25 cellular contexts compared by ENCODE assay signal in the genomic region with DNA sequence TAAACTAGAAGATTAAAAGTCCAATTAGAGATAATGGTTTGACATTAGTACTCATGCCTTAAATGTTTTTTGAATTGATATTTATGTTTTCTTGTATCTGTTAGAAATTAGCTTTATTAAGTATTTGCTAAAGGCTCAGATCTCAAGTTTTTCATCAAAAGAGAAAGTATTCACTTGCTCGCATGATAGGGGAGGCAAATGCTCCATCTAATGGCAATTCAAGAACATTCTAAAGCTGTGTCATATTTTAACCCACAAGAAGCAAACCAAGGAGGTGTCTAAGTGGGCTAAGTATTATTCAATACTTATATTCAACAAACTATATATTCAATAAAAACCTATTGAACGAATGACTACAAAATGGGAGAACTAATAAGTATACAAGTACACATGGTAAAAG.
DNase-seq lines count a peak whose midpoint lies in the region; ATAC-seq and TF ChIP-seq lines count a peak whose summit lies in the region.
"Had no signal": no experiment of that assay in that cellular context is flagged by ENCODE, and none has a peak within 500 bp of the region (broad histone marks: within the 10 kb centered on the region; RNA-seq: fewer than 3 reads in every experiment).

No MANE protein-coding gene starts in this region.

- peak in 2 of 3 experiments; percentile 8 to 27 for TF ChIP-seq CTCF in ascending aorta (IDR thresholded peaks at IDR 0.05)
- TF ChIP-seq CTCF in nephron (IDR thresholded peaks at IDR 0.05; ENCODE audit: unreplicated experiment in 3 of 3), result peak; percentile 7 to 21 (median 12)
- no peak for TF ChIP-seq CTCF in Peyer's patch (IDR thresholded peaks at IDR 0.05)

- H3K4me3 Mint-ChIP-seq in nephron, result no peak overlapping the region
- H3K4me3 Mint-ChIP-seq: CD14-positive monocyte; CD4-positive, alpha-beta memory T cell; CD4-positive, CD25-positive, alpha-beta regulatory T cell; CD8-positive, alpha-beta memory T cell had no signal

- H3K4me1 ChIP-seq in ascending aorta, result peaks cover 0 to 5% of the 10 kb centered on the region in 2 donors
- no peaks in the 10 kb centered on the region for H3K4me1 ChIP-seq in Peyer's patch
- H3K4me1 ChIP-seq: A549, BE2C, BLaER1 had no signal

- in situ Hi-C loops in ACHN (cut with HindIII; ENCODE audit: low pct_ligation_motif_present, low pct_unique_long_range_greater_than_20kb, low sequenced_read_pairs), result no loop called here

- H3K27me3 ChIP-seq in ascending aorta (no peaks in the 10 kb centered on the region), Peyer's patch (no peaks in the 10 kb centered on the region)
- H3K27me3 ChIP-seq: BE2C, BLaER1 had no signal

- H3K27me3 Mint-ChIP-seq in nephron (ENCODE audit: low read depth), result no peaks in the 10 kb centered on the region
- H3K27me3 Mint-ChIP-seq: CD4-positive, alpha-beta memory T cell; CD4-positive, CD25-positive, alpha-beta regulatory T cell had no signal

- no peak overlapping the region for H3K4me3 ChIP-seq in ascending aorta
- H3K4me3 ChIP-seq in Peyer's patch, result no peak overlapping the region
- H3K4me3 ChIP-seq: A549, BLaER1, GM12878 had no signal

- H3K36me3 Mint-ChIP-seq in nephron (ENCODE audit: low read depth), result no peaks in the 10 kb centered on the region
- H3K36me3 Mint-ChIP-seq: CD14-positive monocyte; CD4-positive, alpha-beta memory T cell; CD4-positive, CD25-positive, alpha-beta regulatory T cell had no signal

- DNase-seq in ACHN, result peak; percentile 17
- DNase-seq in ascending aorta (ENCODE audit: low spot score in 2 of 2), result no peak
- peak; percentile 14 for DNase-seq in renal cortical epithelial cell (ENCODE audit: low read depth)
- no peak for DNase-seq in Peyer's patch
- DNase-seq in activated CD4-positive, alpha-beta T cell treated with anti-CD3 and anti-CD28 coated beads, Interleukin-2, amount 50 U/mL, for 48 hours, result no peak
- DNase-seq: BE2C; C1 segment of cervical spinal cord; CD4-positive, alpha-beta memory T cell; CD4-positive, CD25-positive, alpha-beta regulatory T cell; CD8-positive, alpha-beta memory T cell; COR-L47; DMS 273 treated with DMSO at 0.1 percent for 48 hours; DMS153; DMS53; DMS79; DND-41; EL; GDM1 had no signal

- peaks cover 8% of the 10 kb centered on the region for H3K9me3 Mint-ChIP-seq in nephron

- no peak for TF ChIP-seq POLR2A in Peyer's patch (IDR thresholded peaks at IDR 0.05)

- H3K9me3 ChIP-seq in ascending aorta (peaks cover 0 to 6% of the 10 kb centered on the region in 2 donors), Peyer's patch (no peaks in the 10 kb centered on the region)
- H3K9me3 ChIP-seq: A549, BE2C, BLaER1 had no signal

- H3K27ac Mint-ChIP-seq in nephron, result peak overlapping the region in 1 of 3 experiments; percentile 82
- H3K27ac Mint-ChIP-seq: CD14-positive monocyte; CD4-positive, alpha-beta memory T cell; CD8-positive, alpha-beta memory T cell had no signal

- ATAC-seq in GM19035 (IDR thresholded peaks at IDR 0.05; ENCODE audit: unreplicated experiment), result no peak
- ATAC-seq: A549, GM12878 had no signal

- H3K36me3 ChIP-seq in ascending aorta (no peaks in the 10 kb centered on the region), Peyer's patch (no peaks in the 10 kb centered on the region)
- H3K36me3 ChIP-seq: BE2C, BLaER1 had no signal

- intact Hi-C loops in ascending aorta (cut with DNase I), result loop anchor here (5.0 kb wide), 1 partner anchor 159 kb away; no protein-coding TSS in a partner anchor

- no peak overlapping the region for H3K27ac ChIP-seq in ascending aorta
- H3K27ac ChIP-seq in Peyer's patch, result no peak overlapping the region
- H3K27ac ChIP-seq: 22Rv1, A549, BLaER1 had no signal

- peaks cover 39% of the 10 kb centered on the region for H3K4me1 Mint-ChIP-seq in nephron
- H3K4me1 Mint-ChIP-seq: CD14-positive monocyte; CD4-positive, alpha-beta memory T cell; CD4-positive, CD25-positive, alpha-beta regulatory T cell; CD8-positive, alpha-beta memory T cell had no signal

Comparison
In these comparisons a context has a peak if more than half of its experiments do, and no peak if none do; other contexts are left out.
1. DNase-seq: peak in ACHN (single experiment) and renal cortical epithelial cell (single experiment); none in ascending aorta (0 of 2), Peyer's patch (0 of 3) and activated CD4-positive, alpha-beta T cell treated with anti-CD3 and anti-CD28 coated beads, Interleukin-2, amount 50 U/mL, for 48 hours (0 of 2).
2. CTCF ChIP-seq: peak in ascending aorta (2 of 3) and nephron (3 of 3); none in Peyer's patch (0 of 6).